ENCODE assay signal across 8 cellular contexts in the genomic region with DNA sequence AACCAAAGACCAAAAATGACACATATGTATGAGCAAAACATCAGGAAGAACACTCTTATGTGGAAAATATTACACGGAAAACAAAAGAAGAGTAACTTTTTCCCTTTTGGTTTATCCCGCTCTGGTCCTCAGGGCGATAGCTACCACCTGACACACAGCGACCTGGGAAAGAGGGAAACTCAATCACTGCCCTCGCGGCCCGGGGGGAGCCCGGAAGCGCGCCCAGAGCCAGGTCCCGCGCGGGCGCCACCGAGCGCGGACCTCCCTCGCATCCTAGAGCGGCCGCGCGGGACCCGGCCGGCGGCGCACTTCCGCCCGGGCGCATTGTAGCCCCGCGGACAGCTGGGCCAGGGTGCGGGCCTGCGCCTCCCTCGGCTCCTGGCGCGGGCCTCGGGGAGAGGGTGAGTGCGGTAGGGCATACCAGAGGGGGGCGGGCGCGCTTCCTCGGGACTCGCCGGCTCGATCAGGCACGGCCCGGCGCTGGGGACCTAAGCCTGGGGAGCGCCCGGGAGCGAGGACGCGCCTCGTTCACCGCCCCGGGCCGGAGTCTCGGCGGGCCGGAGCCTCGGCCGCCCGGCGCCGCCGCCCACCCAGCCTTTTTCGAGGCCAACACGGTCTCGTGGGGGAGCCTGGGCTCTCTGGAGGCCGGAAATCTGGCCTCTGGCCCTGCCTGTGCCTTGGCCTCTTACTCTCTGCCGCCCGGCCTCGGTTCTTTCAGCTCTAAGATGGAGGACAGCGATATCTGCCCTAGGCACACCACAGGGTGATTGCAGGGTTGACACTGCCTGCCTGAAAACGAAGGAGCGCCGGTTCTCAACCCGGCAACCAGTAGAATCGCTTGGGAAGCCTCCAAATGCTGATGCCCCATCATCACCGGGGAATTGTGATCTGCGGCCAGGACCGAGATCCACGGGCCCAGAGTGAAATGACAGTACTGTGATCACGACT. TPM values are rescaled to one million over a fixed set of nuclear protein-coding genes. Genes with fewer than 3 reads are reported as not detected.
A peak's percentile ranks its signal among the peaks of the same experiment; 100 is the strongest.
DNase-seq lines count a peak whose midpoint lies in the region; ATAC-seq and TF ChIP-seq lines count a peak whose summit lies in the region.

A gene with protein sequence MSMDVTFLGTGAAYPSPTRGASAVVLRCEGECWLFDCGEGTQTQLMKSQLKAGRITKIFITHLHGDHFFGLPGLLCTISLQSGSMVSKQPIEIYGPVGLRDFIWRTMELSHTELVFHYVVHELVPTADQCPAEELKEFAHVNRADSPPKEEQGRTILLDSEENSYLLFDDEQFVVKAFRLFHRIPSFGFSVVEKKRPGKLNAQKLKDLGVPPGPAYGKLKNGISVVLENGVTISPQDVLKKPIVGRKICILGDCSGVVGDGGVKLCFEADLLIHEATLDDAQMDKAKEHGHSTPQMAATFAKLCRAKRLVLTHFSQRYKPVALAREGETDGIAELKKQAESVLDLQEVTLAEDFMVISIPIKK (plus strand): TSS at position 327 of the 948 bp plus-strand sequence. CDS start 6,365 bp downstream, outside the sequence.

- peak within 1 kb of the TSS; percentile 84 for H2AFZ ChIP-seq in GM23338
- H2AFZ ChIP-seq in neuronal stem cell (ENCODE audit: low read length) = peak within 1 kb of the TSS; percentile 95

- H3K4me2 ChIP-seq in GM23338 = peak within 1 kb of the TSS; percentile 92
- peak within 1 kb of the TSS; percentile 83 for H3K4me2 ChIP-seq in neuronal stem cell (ENCODE audit: insufficient read depth, low read length, poor library complexity, severe bottlenecking)

- H2BK120ac ChIP-seq in neuronal stem cell (ENCODE audit: low read depth, low read length) = no peak within 1 kb of the TSS

- H3K9ac ChIP-seq in ES-I3 (ENCODE audit: low read depth, low read length) (peak within 1 kb of the TSS; percentile 86), neuronal stem cell (ENCODE audit: low read depth, low read length, poor library complexity) (peak within 1 kb of the TSS; percentile 95)

- H3K4me3 Mint-ChIP-seq in GM23338 = peak within 1 kb of the TSS; percentile 95

- peak; percentile 86 for DNase-seq in GM23338 (ENCODE audit: low spot score)
- DNase-seq in LHCN-M2 (ENCODE audit: low read depth) = peak; percentile 79
- peak; percentile 55 for DNase-seq in SHP77 treated with DMSO at 0.1 percent for 48 hours (lab: John Stamatoyannopoulos, UW)
- peak; percentile 18 to 56 (median 40) for DNase-seq in activated naive CD4-positive, alpha-beta T cell (lab: John Stamatoyannopoulos, UW)
- DNase-seq in foreskin keratinocyte = peak in 1 of 2 donors; percentile 63
- peak; percentile 64 for DNase-seq in neuronal stem cell (ENCODE audit: low spot score)
- DNase-seq in substantia nigra (lab: John Stamatoyannopoulos, UW) = peak in 48 of 49 donors; percentile 20 to 88 (median 70)

- peak within 1 kb of the TSS; percentile 56 for H2BK5ac ChIP-seq in neuronal stem cell (ENCODE audit: low read length)

- H3K9me3 ChIP-seq in ES-I3 (ENCODE audit: control insufficient read depth, insufficient read depth, low read length) (peaks cover 13% of the 10 kb centered on the region), neuronal stem cell (replicated peaks in 1 of 2; ENCODE audit: control insufficient read depth in 2 of 2, insufficient read depth in 1 of 2, low read depth in 1 of 2, low read length in 2 of 2) (peaks cover 0 to 2% of the 10 kb centered on the region in 2 donors)

- H3K27ac ChIP-seq in GM23338 (ENCODE audit: low read depth) (peak within 1 kb of the TSS; percentile 90), foreskin keratinocyte (peak within 1 kb of the TSS; percentile 88), neuronal stem cell (replicated peaks; ENCODE audit: low read length) (peak within 1 kb of the TSS; percentile 70), substantia nigra (ENCODE audit: low read depth, low read length, poor library complexity, severe bottlenecking) (peak within 1 kb of the TSS; percentile 93)

- peaks cover 12% of the 10 kb centered on the region for H3K36me3 Mint-ChIP-seq in GM23338 (ENCODE audit: low read depth)

- no peaks in the 10 kb centered on the region for H3K79me1 ChIP-seq in neuronal stem cell (ENCODE audit: low read depth, low read length)

- H3K27me3 ChIP-seq in GM23338 (ENCODE audit: insufficient read depth) (no peaks in the 10 kb centered on the region), foreskin keratinocyte (no peaks in the 10 kb centered on the region), neuronal stem cell (ENCODE audit: control insufficient read depth in 3 of 3, insufficient read depth in 3 of 3, low read depth in 1 of 3, low read length in 3 of 3) (no peaks in the 10 kb centered on the region)

- H2BK12ac ChIP-seq in neuronal stem cell (ENCODE audit: low read length) = no peak within 1 kb of the TSS

- WGBS in neuronal stem cell (ENCODE audit: extremely low coverage in 2 of 2, insufficient read length in 2 of 2, insufficient replicate concordance in 1 of 2), 2 donors = no CpG with 5 or more reads among the region's 84 CpGs

- no peak within 1 kb of the TSS for H3K14ac ChIP-seq in neuronal stem cell (ENCODE audit: low read length)

- H3K4me1 ChIP-seq in ES-I3 (ENCODE audit: insufficient read depth, low read length) (peaks cover 11% of the 10 kb centered on the region; the same call in 1 of the 2 replicates), GM23338 (ENCODE audit: insufficient read depth) (peaks cover 23% of the 10 kb centered on the region), foreskin keratinocyte (peaks cover 7% of the 10 kb centered on the region), neuronal stem cell (ENCODE audit: control insufficient read depth in 2 of 2, insufficient read depth in 1 of 2, low read depth in 1 of 2, low read length in 2 of 2) (peaks cover 3 to 5% of the 10 kb centered on the region in 2 donors)

- peaks cover under 1% of the 10 kb centered on the region for H3K27me3 Mint-ChIP-seq in GM23338 (ENCODE audit: insufficient read depth, low read depth, poor library complexity)

- H4K91ac ChIP-seq in neuronal stem cell (ENCODE audit: low read depth, low read length, poor library complexity) = no peak within 1 kb of the TSS

- peak within 1 kb of the TSS; percentile 84; the same call in 1 of the 2 replicates for H3K27ac Mint-ChIP-seq in GM23338

- H3K36me3 ChIP-seq in ES-I3 (ENCODE audit: insufficient read depth, low read length) = no peaks in the 10 kb centered on the region
- no peaks in the 10 kb centered on the region; the same call in 1 of the 2 replicates for H3K36me3 ChIP-seq in GM23338 (ENCODE audit: insufficient read depth)
- H3K36me3 ChIP-seq in neuronal stem cell (replicated peaks in 1 of 2; ENCODE audit: control insufficient read depth in 2 of 2, insufficient read depth in 2 of 2, low read length in 2 of 2) = no peaks in the 10 kb centered on the region

- H3K18ac ChIP-seq in neuronal stem cell (ENCODE audit: low read length) = peak within 1 kb of the TSS; percentile 95

- no peaks in the 10 kb centered on the region; the same call in 1 of the 2 replicates for H3K79me2 ChIP-seq in GM23338 (replicated peaks; ENCODE audit: insufficient read depth)

- TF ChIP-seq CTCF in GM23338 (conservative IDR thresholded peaks at IDR 0.05; ENCODE audit: low read depth in 2 of 2) (no peak), foreskin keratinocyte (conservative IDR thresholded peaks at IDR 0.05) (no peak)

- H2AK5ac ChIP-seq in neuronal stem cell (ENCODE audit: low read depth, low read length) = no peak within 1 kb of the TSS

- H2BK15ac ChIP-seq in neuronal stem cell (ENCODE audit: low read length) = no peak within 1 kb of the TSS

- no peaks in the 10 kb centered on the region for H3F3A ChIP-seq in GM23338 (replicated peaks; ENCODE audit: low read depth)

- peaks cover 18% of the 10 kb centered on the region for H3K9me3 Mint-ChIP-seq in GM23338

- no peaks in the 10 kb centered on the region for H3K9me2 ChIP-seq in GM23338 (ENCODE audit: insufficient read depth)

- peak; percentile 96 for ATAC-seq in GM23338
- ATAC-seq in foreskin keratinocyte = peak; percentile 94

- peaks cover 19% of the 10 kb centered on the region for H3K4me1 Mint-ChIP-seq in GM23338

- H4K20me1 ChIP-seq in GM23338 (replicated peaks; ENCODE audit: insufficient read depth) = no peaks in the 10 kb centered on the region

- H4K8ac ChIP-seq in neuronal stem cell (ENCODE audit: low read depth, low read length) = no peak within 1 kb of the TSS

- peak within 1 kb of the TSS; percentile 90 for H3K23ac ChIP-seq in neuronal stem cell (ENCODE audit: low read depth, low read length, poor library complexity)

- H3K4ac ChIP-seq in neuronal stem cell (ENCODE audit: low read length) = peak within 1 kb of the TSS; percentile 61

- peak within 1 kb of the TSS; percentile 88 for H3K4me3 ChIP-seq in GM23338
- peak within 1 kb of the TSS; percentile 79 to 94 for H3K4me3 ChIP-seq in neuronal stem cell (ENCODE audit: low read length in 2 of 2)

TF ChIP-seq in GM23338, 12 proteins besides CTCF, POLR2A, EP300 and RAD21 (continues in another document):
- TF ChIP-seq CREB1 (CRISPR knock-in tag; IDR thresholded peaks at IDR 0.05; ENCODE audit: low read depth) = peak; percentile 60; the same call in 1 of the 2 replicates

RNA-seq across cellular contexts. Expression of the gene that starts here (rescaled TPM):
- 3.2 and 3.8 TPM in 2 replicates for total RNA-seq in GM23338 (2014; rRNA removed; shearing (Covaris generic))
- 2.8 and 3.4 TPM in 2 replicates for polyA plus RNA-seq in GM23338 (2016; fragmentation: Nextera tagmentation; extraction: Ambion mirVana)
- total RNA-seq in LHCN-M2 (2014; rRNA removed) = 4.9 and 6.7 TPM in 2 replicates
- 7.7 TPM for polyA plus RNA-seq in LHCN-M2 (2012)
- total RNA-seq in foreskin keratinocyte = 7.2 and 7.9 TPM in 2 replicates
- polyA plus RNA-seq in foreskin keratinocyte = 6.8 and 7.3 TPM in 2 replicates
- polyA plus RNA-seq in neuronal stem cell (2013, experiment 1 of 2) = 5.8 TPM
- polyA plus RNA-seq in neuronal stem cell (2013, experiment 2 of 2) = 6.0 TPM
